In the genomic region with DNA sequence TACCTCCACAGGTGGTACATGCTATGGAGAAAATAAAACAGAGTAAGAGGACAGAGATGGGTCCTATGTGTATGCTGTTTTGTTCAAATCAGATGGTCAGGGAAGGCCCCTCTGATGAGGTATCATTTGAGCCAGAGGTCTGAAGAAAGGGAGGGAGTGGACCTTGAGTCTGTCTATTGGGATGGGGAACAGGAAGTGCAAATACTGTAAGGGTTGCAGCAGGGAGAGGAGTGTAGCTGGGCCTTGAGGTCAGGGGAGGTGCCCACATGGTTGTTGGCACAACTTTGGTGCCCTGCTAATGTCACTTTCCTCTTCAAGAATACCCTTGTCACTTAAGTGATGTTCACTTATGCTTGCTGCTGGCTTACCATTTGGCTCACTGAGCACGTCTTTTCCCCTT, we compare ENCODE assay signal across 18 cellular contexts.
DNase-seq lines count a peak whose midpoint lies in the region; ATAC-seq and TF ChIP-seq lines count a peak whose summit lies in the region.
"Had no signal": no experiment of that assay in that cellular context is flagged by ENCODE, and none has a peak within 500 bp of the region (broad histone marks: within the 10 kb centered on the region; RNA-seq: fewer than 3 reads in every experiment).

No MANE protein-coding gene starts in this region.

- H3K4me3 Mint-ChIP-seq in CD4-positive, alpha-beta T cell, result peak overlapping the region; percentile 70
- no peak overlapping the region for H3K4me3 Mint-ChIP-seq in activated CD8-positive, alpha-beta T cell treated with anti-CD3 and anti-CD28 coated beads for 36 hours
- H3K4me3 Mint-ChIP-seq: dendritic cell treated with granulocyte-macrophage colony-stimulating factor and Interleukin-4, amounts not matched to agents 40 ng/mL and 50 ng/mL, for 4 days had no signal

- no peaks in the 10 kb centered on the region for H3K9me3 Mint-ChIP-seq in CD4-positive, alpha-beta T cell
- no peaks in the 10 kb centered on the region for H3K9me3 Mint-ChIP-seq in activated CD8-positive, alpha-beta T cell treated with anti-CD3 and anti-CD28 coated beads for 36 hours
- H3K9me3 Mint-ChIP-seq: dendritic cell treated with granulocyte-macrophage colony-stimulating factor and Interleukin-4, amounts not matched to agents 40 ng/mL and 50 ng/mL, for 4 days had no signal

- peaks cover 25% of the 10 kb centered on the region for H3K4me1 ChIP-seq in BLaER1
- peaks cover 0 to 21% (median 1%) of the 10 kb centered on the region in 4 donors for H3K4me1 ChIP-seq in esophagus muscularis mucosa

- H3K4me3 ChIP-seq in BLaER1 (no peak overlapping the region), esophagus muscularis mucosa (no peak overlapping the region)
- H3K4me3 ChIP-seq: hepatocyte, SK-N-MC had no signal

- peaks cover 90% of the 10 kb centered on the region for H3K4me1 Mint-ChIP-seq in CD4-positive, alpha-beta T cell (ENCODE audit: low read depth)
- peaks cover 80% of the 10 kb centered on the region for H3K4me1 Mint-ChIP-seq in activated CD8-positive, alpha-beta T cell treated with anti-CD3 and anti-CD28 coated beads for 36 hours (ENCODE audit: low read depth)

- CTCF ChIA-PET in CD4-positive, alpha-beta T cell (lab: Charles Lee), result no interaction called here
- CTCF ChIA-PET in activated CD8-positive, alpha-beta T cell treated with anti-CD3 and anti-CD28 coated beads for 36 hours (lab: Charles Lee), result interaction anchor here (1.1 to 2.1 kb wide), 3 partner anchors 9 to 17 kb away, joined by 3 to 8 read pairs (median 3); no protein-coding TSS in a partner anchor

- peaks cover 5% of the 10 kb centered on the region for H3K9me3 ChIP-seq in BLaER1
- no peaks in the 10 kb centered on the region for H3K9me3 ChIP-seq in CD4-positive, alpha-beta T cell (ENCODE audit: control insufficient read depth, low read length)
- H3K9me3 ChIP-seq in esophagus muscularis mucosa, result no peaks in the 10 kb centered on the region

- POLR2A ChIA-PET in CD4-positive, alpha-beta T cell (lab: Charles Lee), result interaction anchor here (0.9 to 1.4 kb wide), 3 partner anchors 17 to 122 kb away, joined by 3 to 5 read pairs (median 5); no protein-coding TSS in a partner anchor
- POLR2A ChIA-PET in activated CD8-positive, alpha-beta T cell treated with anti-CD3 and anti-CD28 coated beads for 36 hours (lab: Charles Lee), result interaction anchor here (1.2 to 6.2 kb wide), 2 partner anchors 9 to 17 kb away, joined by 3 to 48 read pairs; no protein-coding TSS in a partner anchor

- TF ChIP-seq POLR2A in esophagus muscularis mucosa (IDR thresholded peaks at IDR 0.05; ENCODE audit: low read depth), result no peak

- WGBS in esophagus muscularis mucosa, result 85% methylated on average over 1 of the region's 1 CpG

- no peak for ATAC-seq in CD4-positive, alpha-beta T cell (ENCODE audit: poor library complexity)
- ATAC-seq in activated CD8-positive, alpha-beta T cell treated with anti-CD3 and anti-CD28 coated beads for 36 hours, result no peak
- no peak for ATAC-seq in HG02870 (IDR thresholded peaks at IDR 0.05; ENCODE audit: unreplicated experiment)

- peaks cover 39% of the 10 kb centered on the region for H3K36me3 Mint-ChIP-seq in CD4-positive, alpha-beta T cell (ENCODE audit: low read depth)
- H3K36me3 Mint-ChIP-seq in activated CD8-positive, alpha-beta T cell treated with anti-CD3 and anti-CD28 coated beads for 36 hours (ENCODE audit: low read depth), result peaks cover 41% of the 10 kb centered on the region

- intact Hi-C loops in CD4-positive, alpha-beta T cell (cut with DNase I, micrococcal nuclease), result loop anchor here (5.0 kb wide), 3 partner anchors 33 to 82 kb away; partner anchors contain the start of gene PRKCH (in 1 of the 2)
- intact Hi-C loops in activated CD8-positive, alpha-beta T cell treated with anti-CD3 and anti-CD28 coated beads for 36 hours (cut with micrococcal nuclease), result loop anchor here (5.0 kb wide), 1 partner anchor 38 kb away; no protein-coding TSS in a partner anchor
- intact Hi-C loops in esophagus muscularis mucosa (cut with DNase I), result no loop called here

- peak overlapping the region; percentile 80 for H3K27ac Mint-ChIP-seq in CD4-positive, alpha-beta T cell
- H3K27ac Mint-ChIP-seq in activated CD8-positive, alpha-beta T cell treated with anti-CD3 and anti-CD28 coated beads for 36 hours, result peak overlapping the region; percentile 89
- H3K27ac Mint-ChIP-seq: dendritic cell treated with granulocyte-macrophage colony-stimulating factor and Interleukin-4, amounts not matched to agents 40 ng/mL and 50 ng/mL, for 4 days had no signal

- no peak overlapping the region for H3K27ac ChIP-seq in BLaER1
- H3K27ac ChIP-seq in CD4-positive, alpha-beta T cell (ENCODE audit: low read depth, low read length), result peak overlapping the region; percentile 39
- no peak overlapping the region for H3K27ac ChIP-seq in esophagus muscularis mucosa (replicated peaks in 1 of 4)
- H3K27ac ChIP-seq: hepatocyte, SK-N-MC had no signal

- peak overlapping the region; percentile 13; the same call in 1 of the 2 replicates for H3K4me2 ChIP-seq in BLaER1
- H3K4me2 ChIP-seq: hepatocyte had no signal

- H3K27me3 Mint-ChIP-seq in CD4-positive, alpha-beta T cell, result no peaks in the 10 kb centered on the region
- H3K27me3 Mint-ChIP-seq in activated CD8-positive, alpha-beta T cell treated with anti-CD3 and anti-CD28 coated beads for 36 hours, result no peaks in the 10 kb centered on the region
- H3K27me3 Mint-ChIP-seq: dendritic cell treated with granulocyte-macrophage colony-stimulating factor and Interleukin-4, amounts not matched to agents 40 ng/mL and 50 ng/mL, for 4 days had no signal

- no peak for DNase-seq in CD4-positive, alpha-beta T cell
- no peak for DNase-seq in activated CD8-positive, alpha-beta T cell treated with anti-CD3 and anti-CD28 coated beads for 36 hours
- DNase-seq in esophagus muscularis mucosa (ENCODE audit: extremely low spot score) (peak; percentile 50), AML-193 (lab: John Stamatoyannopoulos, UW) (no peak), NCI-H1417 treated with DMSO at 0.1 percent for 48 hours (lab: John Stamatoyannopoulos, UW) (no peak), 8988T (no peak)
- DNase-seq: activated CD4-positive, alpha-beta T cell treated with anti-CD3 and anti-CD28 coated beads for 1 hour; amniotic stem cell; NCI-H1436 treated with DMSO at 0.1 percent for 48 hours; NCI-H2171; NCI-H524 treated with DMSO at 0.1 percent for 48 hours; RPMI8226; stimulated activated CD4-positive, alpha-beta T cell treated with anti-CD3 and anti-CD28 coated beads, Interleukin-4, amount 100 ng/mL, for 1 hour had no signal

- no peak for TF ChIP-seq EP300 in esophagus muscularis mucosa (IDR thresholded peaks at IDR 0.05)

- 0 out of 2 replicates have a peak, but pooled peaks cover 11% of the 10 kb centered on the region for H4K20me1 ChIP-seq in BLaER1

- H3K9ac ChIP-seq in BLaER1, result no peak overlapping the region

- H3K27me3 ChIP-seq in BLaER1 (no peaks in the 10 kb centered on the region), esophagus muscularis mucosa (no peaks in the 10 kb centered on the region)
- no peaks in the 10 kb centered on the region for H3K27me3 ChIP-seq in CD4-positive, alpha-beta T cell (ENCODE audit: control insufficient read depth, insufficient read depth, low read length)
- H3K27me3 ChIP-seq: hepatocyte had no signal

- H3K36me3 ChIP-seq in BLaER1, result peaks cover 27% of the 10 kb centered on the region
- H3K36me3 ChIP-seq in esophagus muscularis mucosa, result no peaks in the 10 kb centered on the region

- no peak for TF ChIP-seq CTCF in CD4-positive, alpha-beta T cell (IDR thresholded peaks at IDR 0.05)
- TF ChIP-seq CTCF in activated CD8-positive, alpha-beta T cell treated with anti-CD3 and anti-CD28 coated beads for 36 hours (IDR thresholded peaks at IDR 0.05), result no peak
- no peak for TF ChIP-seq CTCF in esophagus muscularis mucosa (IDR thresholded peaks at IDR 0.05)
